Comparison of ENCODE assay signal across 23 cellular contexts in the genomic region with DNA sequence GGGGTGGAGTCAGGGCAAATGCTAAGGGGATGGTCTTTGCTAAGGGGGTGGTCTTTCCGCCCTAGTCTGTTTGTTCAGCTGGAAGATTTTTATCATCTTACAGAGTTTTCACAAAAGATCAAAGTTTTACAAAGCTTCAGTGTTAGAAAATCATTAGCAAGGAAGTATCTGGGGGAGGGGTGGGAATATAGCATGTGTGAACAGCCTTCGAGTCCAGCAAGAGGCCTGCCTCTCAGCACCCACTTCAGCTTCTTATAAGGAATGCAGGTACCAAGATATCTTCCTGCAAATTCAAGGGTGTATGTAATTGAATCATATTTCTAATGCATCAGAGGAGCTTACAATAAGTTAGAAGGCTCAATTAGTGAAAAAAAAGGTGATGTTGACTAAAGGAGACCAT.
"Had no signal": no experiment of that assay in that cellular context is flagged by ENCODE, and none has a peak within 500 bp of the region (broad histone marks: within the 10 kb centered on the region; RNA-seq: fewer than 3 reads in every experiment).

No MANE protein-coding gene starts in this region.

- FAIRE-seq: TTC549 had no signal

- ATAC-seq: activated CD8-positive, alpha-beta T cell treated with anti-CD3 and anti-CD28 coated beads for 36 hours; activated T-cell treated with anti-CD3 and anti-CD28 coated beads, Interleukin-2, amount 50 U/mL, for 72 hours; T-helper 17 cell had no signal

- DNase-seq: activated CD4-positive, alpha-beta T cell treated with anti-CD3 and anti-CD28 coated beads, Interleukin-2, amount 50 U/mL, for 1 hour; activated CD4-positive, CD25-positive, alpha-beta regulatory T cell; activated CD8-positive, alpha-beta memory T cell treated with anti-CD3 and anti-CD28 coated beads, Interleukin-2, amount 50 U/mL, for 4 hours; activated CD8-positive, alpha-beta T cell treated with anti-CD3 and anti-CD28 coated beads for 36 hours; activated gamma-delta T cell treated with Interleukin-2 at 50 U/mL for 16 hours; activated naive CD4-positive, alpha-beta T cell treated with anti-CD3 and anti-CD28 coated beads, Interleukin-2, amount 10 ng/mL, durations not matched to agents 7 days and 5 days; activated naive CD8-positive, alpha-beta T cell treated with anti-CD3 and anti-CD28 coated beads for 36 hours; activated T-cell treated with anti-CD3 and anti-CD28 coated beads, Interleukin-2, amount 50 U/mL, for 72 hours; caudate nucleus; Kasumi-1; NCI-H1105 treated with DMSO at 0.1 percent for 48 hours; NCI-H1436 treated with DMSO at 0.1 percent for 48 hours; NCI-H187; NCI-H2081; NCI-H2171; NCI-H2227 treated with DMSO at 0.1 percent for 48 hours; NCI-H446 treated with DMSO at 0.1 percent for 48 hours; NCI-H524 treated with DMSO at 0.1 percent for 48 hours; NCI-H82; SIG-M5; T-helper 17 cell; T-helper 9 cell had no signal
